In genomic region chr2:213284105-213285090, GRCh38 we compare ENCODE assay signal across 1 cellular context.
A peak's percentile ranks its signal among the peaks of the same experiment; 100 is the strongest.
TF ChIP-seq lines count a peak whose summit lies in the region.

SPAG16 (plus strand) TSS chr2:213284464.

TF ChIP-seq in HEK293, 187 proteins besides CTCF, POLR2A, EP300 and RAD21 (continued from another document and continues in another):
- no peak for TF ChIP-seq ZNF777 (tag by site-specific recombination; IDR thresholded peaks at IDR 0.05; ENCODE audit: borderline replicate concordance)
- TF ChIP-seq, protein P1, sequence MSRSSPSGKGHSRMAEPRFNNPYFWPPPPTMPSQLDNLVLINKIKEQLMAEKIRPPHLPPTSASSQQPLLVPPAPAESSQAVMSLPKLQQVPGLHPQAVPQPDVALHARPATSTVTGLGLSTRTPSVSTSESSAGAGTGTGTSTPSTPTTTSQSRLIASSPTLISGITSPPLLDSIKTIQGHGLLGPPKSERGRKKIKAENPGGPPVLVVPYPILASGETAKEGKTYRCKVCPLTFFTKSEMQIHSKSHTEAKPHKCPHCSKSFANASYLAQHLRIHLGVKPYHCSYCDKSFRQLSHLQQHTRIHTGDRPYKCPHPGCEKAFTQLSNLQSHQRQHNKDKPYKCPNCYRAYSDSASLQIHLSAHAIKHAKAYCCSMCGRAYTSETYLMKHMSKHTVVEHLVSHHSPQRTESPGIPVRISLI (tag by site-specific recombination; IDR thresholded peaks at IDR 0.05) = no peak
- TF ChIP-seq ZNF223 (tag by site-specific recombination; IDR thresholded peaks at IDR 0.05) = no peak
- TF ChIP-seq KLF10 (tag by site-specific recombination; IDR thresholded peaks at IDR 0.05) = 0 out of 2 replicates have a peak, but pooled peaks have one; percentile 33
- peak; percentile 99 for TF ChIP-seq ZBTB48 (tag by site-specific recombination; IDR thresholded peaks at IDR 0.05)
- no peak; the same call in 1 of the 2 replicates for TF ChIP-seq OVOL3 (tag by site-specific recombination; IDR thresholded peaks at IDR 0.05)
- TF ChIP-seq ZBTB44 (tag by site-specific recombination; IDR thresholded peaks at IDR 0.05) = no peak
- TF ChIP-seq ZNF433 (tag by site-specific recombination; IDR thresholded peaks at IDR 0.05; ENCODE audit: low read depth) = no peak
- no peak for TF ChIP-seq ZNF10 (tag by site-specific recombination; IDR thresholded peaks at IDR 0.05)
- TF ChIP-seq, protein P2, sequence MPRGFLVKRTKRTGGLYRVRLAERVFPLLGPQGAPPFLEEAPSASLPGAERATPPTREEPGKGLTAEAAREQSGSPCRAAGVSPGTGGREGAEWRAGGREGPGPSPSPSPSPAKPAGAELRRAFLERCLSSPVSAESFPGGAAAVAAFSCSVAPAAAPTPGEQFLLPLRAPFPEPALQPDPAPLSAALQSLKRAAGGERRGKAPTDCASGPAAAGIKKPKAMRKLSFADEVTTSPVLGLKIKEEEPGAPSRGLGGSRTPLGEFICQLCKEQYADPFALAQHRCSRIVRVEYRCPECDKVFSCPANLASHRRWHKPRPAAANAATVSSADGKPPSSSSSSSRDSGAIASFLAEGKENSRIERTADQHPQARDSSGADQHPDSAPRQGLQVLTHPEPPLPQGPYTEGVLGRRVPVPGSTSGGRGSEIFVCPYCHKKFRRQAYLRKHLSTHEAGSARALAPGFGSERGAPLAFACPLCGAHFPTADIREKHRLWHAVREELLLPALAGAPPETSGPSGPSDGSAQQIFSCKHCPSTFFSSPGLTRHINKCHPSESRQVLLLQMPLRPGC (tag by site-specific recombination; IDR thresholded peaks at IDR 0.05) = no peak
- TF ChIP-seq ZNF311 (tag by site-specific recombination; IDR thresholded peaks at IDR 0.05; ENCODE audit: borderline replicate concordance) = no peak
- no peak for TF ChIP-seq ZNF596 (tag by site-specific recombination; IDR thresholded peaks at IDR 0.05)
- TF ChIP-seq ZNF155 (tag by site-specific recombination; IDR thresholded peaks at IDR 0.05) = no peak
- no peak for TF ChIP-seq ZFP69B (tag by site-specific recombination; IDR thresholded peaks at IDR 0.05)
- TF ChIP-seq, protein P3, sequence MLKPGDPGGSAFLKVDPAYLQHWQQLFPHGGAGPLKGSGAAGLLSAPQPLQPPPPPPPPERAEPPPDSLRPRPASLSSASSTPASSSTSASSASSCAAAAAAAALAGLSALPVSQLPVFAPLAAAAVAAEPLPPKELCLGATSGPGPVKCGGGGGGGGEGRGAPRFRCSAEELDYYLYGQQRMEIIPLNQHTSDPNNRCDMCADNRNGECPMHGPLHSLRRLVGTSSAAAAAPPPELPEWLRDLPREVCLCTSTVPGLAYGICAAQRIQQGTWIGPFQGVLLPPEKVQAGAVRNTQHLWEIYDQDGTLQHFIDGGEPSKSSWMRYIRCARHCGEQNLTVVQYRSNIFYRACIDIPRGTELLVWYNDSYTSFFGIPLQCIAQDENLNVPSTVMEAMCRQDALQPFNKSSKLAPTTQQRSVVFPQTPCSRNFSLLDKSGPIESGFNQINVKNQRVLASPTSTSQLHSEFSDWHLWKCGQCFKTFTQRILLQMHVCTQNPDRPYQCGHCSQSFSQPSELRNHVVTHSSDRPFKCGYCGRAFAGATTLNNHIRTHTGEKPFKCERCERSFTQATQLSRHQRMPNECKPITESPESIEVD (tag by site-specific recombination; IDR thresholded peaks at IDR 0.05) = no peak
- TF ChIP-seq ZNF184 (tag by site-specific recombination; IDR thresholded peaks at IDR 0.05) = no peak
- no peak for TF ChIP-seq ZNF521 (tag by site-specific recombination; IDR thresholded peaks at IDR 0.05)
- no peak for TF ChIP-seq ZNF548 (tag by site-specific recombination; IDR thresholded peaks at IDR 0.05)
- no peak for TF ChIP-seq ZNF664 (tag by site-specific recombination; IDR thresholded peaks at IDR 0.05)
- TF ChIP-seq ZNF658 (tag by site-specific recombination; IDR thresholded peaks at IDR 0.05) = no peak
- TF ChIP-seq BCL11B (tag by site-specific recombination; IDR thresholded peaks at IDR 0.05; ENCODE audit: low read depth) = no peak
- no peak for TF ChIP-seq ZNF248 (tag by site-specific recombination; IDR thresholded peaks at IDR 0.05)
- TF ChIP-seq ZNF48 (tag by site-specific recombination; IDR thresholded peaks at IDR 0.05) = no peak
- no peak for TF ChIP-seq ZNF473 (tag by site-specific recombination; IDR thresholded peaks at IDR 0.05)
- peak; percentile 76 for TF ChIP-seq ZBTB8A (tag by site-specific recombination; IDR thresholded peaks at IDR 0.05)
- no peak for TF ChIP-seq ZNF654 (tag by site-specific recombination; IDR thresholded peaks at IDR 0.05; ENCODE audit: low read depth)
- TF ChIP-seq MEIS1 (CRISPR knock-in tag; IDR thresholded peaks at IDR 0.05; ENCODE audit: borderline replicate concordance) = no peak
- TF ChIP-seq FEZF1 (tag by site-specific recombination; IDR thresholded peaks at IDR 0.05) = no peak
- TF ChIP-seq REST (tag by site-specific recombination; IDR thresholded peaks at IDR 0.05) = no peak
- TF ChIP-seq ZNF785 (tag by site-specific recombination; IDR thresholded peaks at IDR 0.05) = no peak
- peak; percentile 98 for TF ChIP-seq PATZ1 (tag by site-specific recombination; IDR thresholded peaks at IDR 0.05)
- no peak for TF ChIP-seq PRDM4 (tag by site-specific recombination; IDR thresholded peaks at IDR 0.05)
- TF ChIP-seq SP3 (tag by site-specific recombination; IDR thresholded peaks at IDR 0.05) = peak; percentile 70
- TF ChIP-seq, protein P4, sequence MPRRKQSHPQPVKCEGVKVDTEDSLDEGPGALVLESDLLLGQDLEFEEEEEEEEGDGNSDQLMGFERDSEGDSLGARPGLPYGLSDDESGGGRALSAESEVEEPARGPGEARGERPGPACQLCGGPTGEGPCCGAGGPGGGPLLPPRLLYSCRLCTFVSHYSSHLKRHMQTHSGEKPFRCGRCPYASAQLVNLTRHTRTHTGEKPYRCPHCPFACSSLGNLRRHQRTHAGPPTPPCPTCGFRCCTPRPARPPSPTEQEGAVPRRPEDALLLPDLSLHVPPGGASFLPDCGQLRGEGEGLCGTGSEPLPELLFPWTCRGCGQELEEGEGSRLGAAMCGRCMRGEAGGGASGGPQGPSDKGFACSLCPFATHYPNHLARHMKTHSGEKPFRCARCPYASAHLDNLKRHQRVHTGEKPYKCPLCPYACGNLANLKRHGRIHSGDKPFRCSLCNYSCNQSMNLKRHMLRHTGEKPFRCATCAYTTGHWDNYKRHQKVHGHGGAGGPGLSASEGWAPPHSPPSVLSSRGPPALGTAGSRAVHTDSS (tag by site-specific recombination; IDR thresholded peaks at IDR 0.05) = no peak
- TF ChIP-seq ZNF211 (tag by site-specific recombination; IDR thresholded peaks at IDR 0.05; ENCODE audit: low read depth) = no peak
- no peak for TF ChIP-seq ZNF175 (tag by site-specific recombination; IDR thresholded peaks at IDR 0.05)
- peak; percentile 54 for TF ChIP-seq ZBTB26 (tag by site-specific recombination; optimal IDR thresholded peaks at IDR 0.05)
- no peak for TF ChIP-seq ZNF16 (tag by site-specific recombination; IDR thresholded peaks at IDR 0.05; ENCODE audit: low read depth)
- no peak for TF ChIP-seq ZNF510 (tag by site-specific recombination; IDR thresholded peaks at IDR 0.05; ENCODE audit: insufficient replicate concordance)
- peak; percentile 49; the same call in 1 of the 2 replicates for TF ChIP-seq ZNF843 (tag by site-specific recombination; IDR thresholded peaks at IDR 0.05)
- TF ChIP-seq ZSCAN18 (tag by site-specific recombination; IDR thresholded peaks at IDR 0.05) = no peak
- peak; percentile 86 for TF ChIP-seq MYNN (tag by site-specific recombination; IDR thresholded peaks at IDR 0.05; ENCODE audit: borderline replicate concordance)
